In genomic region chr11:64869571-64870175, GRCh38 we compare ENCODE assay signal across 2 cellular contexts.
TF ChIP-seq lines count a peak whose summit lies in the region.

No MANE protein-coding gene starts in this region.

TF ChIP-seq in GM23338, 12 proteins besides CTCF, POLR2A, EP300 and RAD21:
- TF ChIP-seq STAT1 (IDR thresholded peaks at IDR 0.05; ENCODE audit: unreplicated experiment) = no peak
- no peak for TF ChIP-seq JUNB (IDR thresholded peaks at IDR 0.05; ENCODE audit: unreplicated experiment)
- no peak for TF ChIP-seq EZH2 (IDR thresholded peaks at IDR 0.05; ENCODE audit: low read depth, unreplicated experiment)
- no peak for TF ChIP-seq CREB1 (CRISPR knock-in tag; IDR thresholded peaks at IDR 0.05; ENCODE audit: low read depth)
- no peak for TF ChIP-seq POLR2AphosphoS5 (IDR thresholded peaks at IDR 0.05; ENCODE audit: low read depth)
- TF ChIP-seq ETS1 (IDR thresholded peaks at IDR 0.05) = no peak
- TF ChIP-seq EZH2phosphoT487 (IDR thresholded peaks at IDR 0.05; ENCODE audit: unreplicated experiment) = no peak
- TF ChIP-seq REST (IDR thresholded peaks at IDR 0.05; ENCODE audit: unreplicated experiment) = no peak
- TF ChIP-seq NANOG (IDR thresholded peaks at IDR 0.05; ENCODE audit: borderline replicate concordance) = no peak
- no peak for TF ChIP-seq ZNF114 (CRISPR knock-in tag; IDR thresholded peaks at IDR 0.05)
- no peak for TF ChIP-seq ZNF462 (CRISPR knock-in tag; IDR thresholded peaks at IDR 0.05)
- TF ChIP-seq ZNF331 (CRISPR knock-in tag; IDR thresholded peaks at IDR 0.05; ENCODE audit: low read depth) = no peak
TF ChIP-seq in GM23338: peak in this region for 0.

TF ChIP-seq in K562, 482 proteins besides CTCF, POLR2A, EP300 and RAD21:
- peak; percentile 42; the same call in 1 of the 2 replicates for TF ChIP-seq RBFOX2 (IDR thresholded peaks at IDR 0.05; ENCODE audit: low read depth, low read length)
- no peak for TF ChIP-seq MAFG (tag; conservative IDR thresholded peaks at IDR 0.05)
TF ChIP-seq in K562: peak in this region for 1.
